In the genomic region with DNA sequence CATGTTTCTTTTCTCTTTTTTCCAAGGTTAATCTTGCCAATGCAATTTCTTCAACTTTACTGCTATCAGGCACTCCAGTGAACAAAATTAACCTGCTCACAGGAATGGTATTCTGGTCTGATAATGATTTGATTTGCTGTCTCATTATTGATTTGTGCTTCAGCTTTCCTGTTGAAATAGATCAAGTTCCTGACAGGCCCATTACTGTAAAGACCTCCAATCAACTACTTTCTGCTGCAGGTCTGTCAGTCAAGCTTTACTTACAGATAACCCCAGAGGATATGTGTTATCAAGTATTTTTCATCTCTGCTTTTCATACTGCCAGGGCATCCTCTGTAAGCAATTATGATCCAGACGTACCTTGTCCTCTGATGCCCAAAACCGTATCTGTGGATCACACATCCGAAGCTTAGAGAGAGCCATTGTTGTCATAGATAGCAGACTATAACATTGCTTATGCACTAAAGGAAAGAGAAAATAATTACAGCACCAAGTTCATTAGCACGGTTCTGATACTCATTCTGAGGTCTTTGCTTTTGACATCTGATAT, we compare ENCODE assay signal across 35 cellular contexts.
DNase-seq lines count a peak whose midpoint lies in the region; ATAC-seq and TF ChIP-seq lines count a peak whose summit lies in the region.
"Had no signal": no experiment of that assay in that cellular context is flagged by ENCODE, and none has a peak within 500 bp of the region (broad histone marks: within the 10 kb centered on the region; RNA-seq: fewer than 3 reads in every experiment).

No MANE protein-coding gene starts in this region.

- H3K27ac Mint-ChIP-seq in endodermal cell = no peak overlapping the region
- H3K27ac Mint-ChIP-seq: B cell; CD14-positive monocyte; CD4-positive, alpha-beta memory T cell; CD4-positive, alpha-beta T cell; CD4-positive, CD25-positive, alpha-beta regulatory T cell; CD8-positive, alpha-beta T cell had no signal

- H3K4me3 ChIP-seq in SK-N-SH (ENCODE audit: low read depth in 2 of 2, low read length in 1 of 2) (no peak overlapping the region), endodermal cell (ENCODE audit: low read length) (peak overlapping the region; percentile 30), mesendoderm (ENCODE audit: low read length) (no peak overlapping the region), neural cell (ENCODE audit: low read length) (peak overlapping the region; percentile 37)
- H3K4me3 ChIP-seq: A549; BLaER1; BLaER1 treated with 17β-estradiol and CSF1 and Interleukin-3, amounts not matched to agents 10 nM and 100 nM had no signal

- H3K79me1 ChIP-seq in mesendoderm (ENCODE audit: low read length) = no peaks in the 10 kb centered on the region

- no peak overlapping the region for H3K4me3 Mint-ChIP-seq in endodermal cell
- H3K4me3 Mint-ChIP-seq: B cell; CD14-positive monocyte; CD4-positive, alpha-beta memory T cell; CD4-positive, alpha-beta T cell; CD4-positive, CD25-positive, alpha-beta regulatory T cell; CD8-positive, alpha-beta memory T cell; CD8-positive, alpha-beta T cell had no signal

- H2BK120ac ChIP-seq in mesendoderm (ENCODE audit: low read depth, low read length) = no peak overlapping the region

- H3F3A ChIP-seq in SK-N-SH (replicated peaks; ENCODE audit: insufficient read depth) = no peaks in the 10 kb centered on the region
- peaks cover 5% of the 10 kb centered on the region for H3F3A ChIP-seq in neural cell (ENCODE audit: insufficient read depth, low read length, poor library complexity, severe bottlenecking)

- ATAC-seq in SK-N-SH treated with all-trans-retinoic acid at 6 μM for 48 hours (no peak), HG03039 (IDR thresholded peaks at IDR 0.05; ENCODE audit: unreplicated experiment) (no peak)
- ATAC-seq: A549; CD8-positive, alpha-beta T cell had no signal

- no peak for TF ChIP-seq RAD21 in SK-N-SH (IDR thresholded peaks at IDR 0.05; ENCODE audit: low read length)
- no peak for TF ChIP-seq RAD21 in neural cell (conservative IDR thresholded peaks at IDR 0.05)

- H3K9ac ChIP-seq in SK-N-SH = no peak overlapping the region
- H3K9ac ChIP-seq in endodermal cell (ENCODE audit: extremely low read depth, low read length, poor library complexity, severe bottlenecking) = no peak overlapping the region
- no peak overlapping the region for H3K9ac ChIP-seq in mesendoderm (ENCODE audit: low read length)
- H3K9ac ChIP-seq in neural cell (ENCODE audit: low read length) = peak overlapping the region; percentile 10
- H3K9ac ChIP-seq: BLaER1; BLaER1 treated with 17β-estradiol and CSF1 and Interleukin-3, amounts not matched to agents 10 nM and 100 nM had no signal

- DNase-seq in SK-N-SH = peak; percentile 20
- DNase-seq in endodermal cell = no peak
- DNase-seq in mesendoderm = peak; percentile 20
- no peak for DNase-seq in activated gamma-delta T cell (lab: John Stamatoyannopoulos, UW)
- DNase-seq in dedifferentiated amniotic fluid mesenchymal stem cell (ENCODE audit: extremely low spot score) = no peak
- DNase-seq: 8988T; ACHN; AML-193; BE2C; C1 segment of cervical spinal cord; Caco-2; Calu3; CD4-positive, alpha-beta memory T cell; CD4-positive, alpha-beta T cell; CD4-positive, CD25-positive, alpha-beta regulatory T cell; CD8-positive, alpha-beta memory T cell; CD8-positive, alpha-beta T cell; COR-L47; DMS 273 treated with DMSO at 0.1 percent for 48 hours; DMS153; DMS53; DMS79; DMS79 treated with DMSO at 0.1 percent for 48 hours; DND-41; EL had no signal

- no peaks in the 10 kb centered on the region for H3K9me3 ChIP-seq in SK-N-SH
- H3K9me3 ChIP-seq in endodermal cell (ENCODE audit: control insufficient read depth, low read length) = peaks cover 26% of the 10 kb centered on the region
- H3K9me3 ChIP-seq in neural cell (ENCODE audit: low read length) = no peaks in the 10 kb centered on the region
- H3K9me3 ChIP-seq: A549, BE2C, Caco-2 had no signal

- H3K79me2 ChIP-seq in SK-N-SH (ENCODE audit: insufficient read depth) (no peaks in the 10 kb centered on the region), mesendoderm (ENCODE audit: control insufficient read depth, insufficient read depth, low read length) (no peaks in the 10 kb centered on the region), neural cell (replicated peaks; ENCODE audit: insufficient read depth, low read length) (no peaks in the 10 kb centered on the region)

- H3K4me2 ChIP-seq in SK-N-SH = no peak overlapping the region
- no peak overlapping the region for H3K4me2 ChIP-seq in mesendoderm (ENCODE audit: low read length)
- peak overlapping the region; percentile 2 for H3K4me2 ChIP-seq in neural cell (ENCODE audit: low read length)
- H3K4me2 ChIP-seq: A549; BLaER1; BLaER1 treated with 17β-estradiol and CSF1 and Interleukin-3, amounts not matched to agents 10 nM and 100 nM had no signal

- no peak overlapping the region for H2BK5ac ChIP-seq in mesendoderm (ENCODE audit: low read length)

- H4K5ac ChIP-seq in mesendoderm (ENCODE audit: low read length) = no peak overlapping the region

- H3K4me1 Mint-ChIP-seq in endodermal cell = peaks cover 6% of the 10 kb centered on the region
- H3K4me1 Mint-ChIP-seq: B cell; CD14-positive monocyte; CD4-positive, alpha-beta memory T cell; CD8-positive, alpha-beta memory T cell had no signal

- H3K4me1 ChIP-seq in SK-N-SH (ENCODE audit: control insufficient read depth in 1 of 2, insufficient read depth in 2 of 2, low read depth in 1 of 2, low read length in 1 of 2) (no peaks in the 10 kb centered on the region), endodermal cell (ENCODE audit: control insufficient read depth, insufficient read depth, low read length) (no peaks in the 10 kb centered on the region), mesendoderm (ENCODE audit: control insufficient read depth, low read depth, low read length) (no peaks in the 10 kb centered on the region)
- H3K4me1 ChIP-seq: A549; BLaER1; BLaER1 treated with 17β-estradiol and CSF1 and Interleukin-3, amounts not matched to agents 10 nM and 100 nM; Caco-2 had no signal

- H3K9me3 Mint-ChIP-seq in endodermal cell = peaks cover 35% of the 10 kb centered on the region

- no peak overlapping the region for H2AFZ ChIP-seq in SK-N-SH (ENCODE audit: low read depth)
- no peak overlapping the region for H2AFZ ChIP-seq in neural cell (ENCODE audit: low read depth, low read length)

- no peaks in the 10 kb centered on the region for H4K20me1 ChIP-seq in SK-N-SH (ENCODE audit: insufficient read depth)
- no peaks in the 10 kb centered on the region for H4K20me1 ChIP-seq in neural cell (ENCODE audit: insufficient read depth)
- H4K20me1 ChIP-seq: BLaER1; BLaER1 treated with 17β-estradiol and CSF1 and Interleukin-3, amounts not matched to agents 10 nM and 100 nM had no signal

- H3K27me3 ChIP-seq in SK-N-SH (ENCODE audit: insufficient read depth) (no peaks in the 10 kb centered on the region), endodermal cell (ENCODE audit: control insufficient read depth, insufficient read depth, low read length, poor library complexity, severe bottlenecking) (no peaks in the 10 kb centered on the region), mesendoderm (ENCODE audit: insufficient read depth, low read length, poor library complexity) (no peaks in the 10 kb centered on the region), neural cell (ENCODE audit: insufficient read depth, low read depth, low read length) (no peaks in the 10 kb centered on the region)
- H3K27me3 ChIP-seq: BE2C; BLaER1; BLaER1 treated with 17β-estradiol and CSF1 and Interleukin-3, amounts not matched to agents 10 nM and 100 nM had no signal

- CTCF ChIA-PET in SK-N-SH (lab: Yijun Ruan, JAX) = interaction anchor here (0.5 kb wide), 1 partner anchor 147 kb away, joined by 3 read pairs; no protein-coding TSS in a partner anchor

- no peak overlapping the region for H3K23ac ChIP-seq in mesendoderm (ENCODE audit: low read length)

- TF ChIP-seq EP300 in SK-N-SH (IDR thresholded peaks at IDR 0.05; ENCODE audit: borderline replicate concordance in 1 of 2, low read depth in 1 of 2, low read length in 1 of 2) (peak in 1 of 2 experiments; percentile 22; a peak in 1 of 4 replicates), neural cell (conservative IDR thresholded peaks at IDR 0.05; ENCODE audit: poor library complexity, severe bottlenecking) (peak; percentile 98)

- WGBS in SK-N-SH (ENCODE audit: low lambda C conversion rate) = 48% methylated on average over 4 of the region's 4 CpGs
- WGBS in endodermal cell (ENCODE audit: insufficient coverage in 1 of 2, insufficient read length in 1 of 2), 2 experiments = 89 to 96% methylated on average over 3 to 4 of the region's 4 CpGs
- no CpG with 5 or more reads among the region's 4 CpGs for WGBS in mesendoderm (ENCODE audit: extremely low coverage, insufficient coverage, low lambda C conversion rate)

- H3K4ac ChIP-seq in mesendoderm (ENCODE audit: low read depth, low read length) = no peak overlapping the region

- H3K9me2 ChIP-seq in SK-N-SH = no peaks in the 10 kb centered on the region
- no peaks in the 10 kb centered on the region for H3K9me2 ChIP-seq in neural cell (ENCODE audit: insufficient read depth, low read length)

- H3K27me3 Mint-ChIP-seq in endodermal cell (ENCODE audit: insufficient read depth) = no peaks in the 10 kb centered on the region
- H3K27me3 Mint-ChIP-seq: B cell; CD4-positive, alpha-beta memory T cell; CD4-positive, alpha-beta T cell; CD4-positive, CD25-positive, alpha-beta regulatory T cell; CD8-positive, alpha-beta memory T cell had no signal

- H3K18ac ChIP-seq in mesendoderm (ENCODE audit: low read length) = no peak overlapping the region

- no peak overlapping the region for H2AK5ac ChIP-seq in mesendoderm (ENCODE audit: low read length)

- no peak overlapping the region for H2BK15ac ChIP-seq in mesendoderm (replicated peaks; ENCODE audit: low read depth)

- peaks cover 51% of the 10 kb centered on the region for H3K36me3 Mint-ChIP-seq in endodermal cell (ENCODE audit: low read depth)

- peaks cover 5 to 8% of the 10 kb centered on the region in 2 experiments for H3K36me3 ChIP-seq in SK-N-SH (replicated peaks in 1 of 2; ENCODE audit: control insufficient read depth in 1 of 2, insufficient read depth in 2 of 2, low read length in 1 of 2)
- peaks cover 22% of the 10 kb centered on the region for H3K36me3 ChIP-seq in endodermal cell (ENCODE audit: control insufficient read depth, insufficient read depth, low read length)
- no peaks in the 10 kb centered on the region for H3K36me3 ChIP-seq in mesendoderm (ENCODE audit: control insufficient read depth, insufficient read depth, low read length)
- H3K36me3 ChIP-seq in neural cell (ENCODE audit: insufficient read depth, low read length) = no peaks in the 10 kb centered on the region
- H3K36me3 ChIP-seq: BE2C had no signal

- H3K27ac ChIP-seq in SK-N-SH (ENCODE audit: low read depth in 2 of 2, low read length in 1 of 2) (peak overlapping the region in 1 of 2 experiments; percentile 64; a peak in 2 of 4 replicates), endodermal cell (ENCODE audit: low read depth, low read length) (no peak overlapping the region), mesendoderm (ENCODE audit: low read depth, low read length) (no peak overlapping the region), neural cell (ENCODE audit: low read length) (peak overlapping the region; percentile 56)
- H3K27ac ChIP-seq: 22Rv1; A549; BLaER1; BLaER1 treated with 17β-estradiol and CSF1 and Interleukin-3, amounts not matched to agents 10 nM and 100 nM; C4-2B had no signal

- no peak for TF ChIP-seq CTCF in SK-N-SH (IDR thresholded peaks at IDR 0.05)
- no peak for TF ChIP-seq CTCF in endodermal cell (conservative IDR thresholded peaks at IDR 0.05)
- no peak for TF ChIP-seq CTCF in neural cell (IDR thresholded peaks at IDR 0.05; ENCODE audit: poor library complexity, severe bottlenecking)

- no peak overlapping the region for H3K56ac ChIP-seq in mesendoderm (ENCODE audit: low read length)

- POLR2A ChIA-PET in SK-N-SH (lab: Yijun Ruan, JAX) = no interaction called here

- no peak overlapping the region for H4K8ac ChIP-seq in mesendoderm (ENCODE audit: low read depth, low read length)

Comparison
In these comparisons a context has a peak if more than half of its experiments do, and no peak if none do; other contexts are left out.
1. DNase-seq: peak in SK-N-SH (single experiment) and mesendoderm (single experiment); none in endodermal cell (single experiment), activated gamma-delta T cell (single experiment) and dedifferentiated amniotic fluid mesenchymal stem cell (single experiment).
2. H3K4me3 ChIP-seq: peak in endodermal cell (single experiment) and neural cell (single experiment); none in SK-N-SH (0 of 2) and mesendoderm (single experiment).